In the genomic region with DNA sequence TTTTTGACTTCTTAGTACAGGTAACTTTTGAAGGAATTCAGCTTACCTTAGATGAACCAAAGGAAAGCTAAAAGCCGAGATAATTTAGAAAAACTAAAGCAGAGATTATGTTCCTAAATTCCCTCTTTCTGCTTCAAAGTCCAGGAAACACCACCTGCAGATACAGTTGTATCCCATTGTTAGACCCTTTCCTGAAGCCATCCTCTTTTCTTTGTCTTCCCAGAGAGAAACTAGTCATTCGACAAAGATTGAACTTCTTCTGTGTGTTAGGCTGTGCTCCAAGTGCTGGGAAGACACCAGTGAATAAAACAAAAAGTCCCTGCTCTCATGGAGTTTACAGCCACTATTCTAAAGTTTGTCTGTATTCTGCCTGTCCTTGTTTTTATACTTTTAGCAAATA, we compare ENCODE assay signal across 1 cellular context.
TF ChIP-seq lines count a peak whose summit lies in the region.

No MANE protein-coding gene starts in this region.

TF ChIP-seq in GM23338, 12 proteins besides CTCF, POLR2A, EP300 and RAD21 (continued from another document):
- TF ChIP-seq, protein P1, sequence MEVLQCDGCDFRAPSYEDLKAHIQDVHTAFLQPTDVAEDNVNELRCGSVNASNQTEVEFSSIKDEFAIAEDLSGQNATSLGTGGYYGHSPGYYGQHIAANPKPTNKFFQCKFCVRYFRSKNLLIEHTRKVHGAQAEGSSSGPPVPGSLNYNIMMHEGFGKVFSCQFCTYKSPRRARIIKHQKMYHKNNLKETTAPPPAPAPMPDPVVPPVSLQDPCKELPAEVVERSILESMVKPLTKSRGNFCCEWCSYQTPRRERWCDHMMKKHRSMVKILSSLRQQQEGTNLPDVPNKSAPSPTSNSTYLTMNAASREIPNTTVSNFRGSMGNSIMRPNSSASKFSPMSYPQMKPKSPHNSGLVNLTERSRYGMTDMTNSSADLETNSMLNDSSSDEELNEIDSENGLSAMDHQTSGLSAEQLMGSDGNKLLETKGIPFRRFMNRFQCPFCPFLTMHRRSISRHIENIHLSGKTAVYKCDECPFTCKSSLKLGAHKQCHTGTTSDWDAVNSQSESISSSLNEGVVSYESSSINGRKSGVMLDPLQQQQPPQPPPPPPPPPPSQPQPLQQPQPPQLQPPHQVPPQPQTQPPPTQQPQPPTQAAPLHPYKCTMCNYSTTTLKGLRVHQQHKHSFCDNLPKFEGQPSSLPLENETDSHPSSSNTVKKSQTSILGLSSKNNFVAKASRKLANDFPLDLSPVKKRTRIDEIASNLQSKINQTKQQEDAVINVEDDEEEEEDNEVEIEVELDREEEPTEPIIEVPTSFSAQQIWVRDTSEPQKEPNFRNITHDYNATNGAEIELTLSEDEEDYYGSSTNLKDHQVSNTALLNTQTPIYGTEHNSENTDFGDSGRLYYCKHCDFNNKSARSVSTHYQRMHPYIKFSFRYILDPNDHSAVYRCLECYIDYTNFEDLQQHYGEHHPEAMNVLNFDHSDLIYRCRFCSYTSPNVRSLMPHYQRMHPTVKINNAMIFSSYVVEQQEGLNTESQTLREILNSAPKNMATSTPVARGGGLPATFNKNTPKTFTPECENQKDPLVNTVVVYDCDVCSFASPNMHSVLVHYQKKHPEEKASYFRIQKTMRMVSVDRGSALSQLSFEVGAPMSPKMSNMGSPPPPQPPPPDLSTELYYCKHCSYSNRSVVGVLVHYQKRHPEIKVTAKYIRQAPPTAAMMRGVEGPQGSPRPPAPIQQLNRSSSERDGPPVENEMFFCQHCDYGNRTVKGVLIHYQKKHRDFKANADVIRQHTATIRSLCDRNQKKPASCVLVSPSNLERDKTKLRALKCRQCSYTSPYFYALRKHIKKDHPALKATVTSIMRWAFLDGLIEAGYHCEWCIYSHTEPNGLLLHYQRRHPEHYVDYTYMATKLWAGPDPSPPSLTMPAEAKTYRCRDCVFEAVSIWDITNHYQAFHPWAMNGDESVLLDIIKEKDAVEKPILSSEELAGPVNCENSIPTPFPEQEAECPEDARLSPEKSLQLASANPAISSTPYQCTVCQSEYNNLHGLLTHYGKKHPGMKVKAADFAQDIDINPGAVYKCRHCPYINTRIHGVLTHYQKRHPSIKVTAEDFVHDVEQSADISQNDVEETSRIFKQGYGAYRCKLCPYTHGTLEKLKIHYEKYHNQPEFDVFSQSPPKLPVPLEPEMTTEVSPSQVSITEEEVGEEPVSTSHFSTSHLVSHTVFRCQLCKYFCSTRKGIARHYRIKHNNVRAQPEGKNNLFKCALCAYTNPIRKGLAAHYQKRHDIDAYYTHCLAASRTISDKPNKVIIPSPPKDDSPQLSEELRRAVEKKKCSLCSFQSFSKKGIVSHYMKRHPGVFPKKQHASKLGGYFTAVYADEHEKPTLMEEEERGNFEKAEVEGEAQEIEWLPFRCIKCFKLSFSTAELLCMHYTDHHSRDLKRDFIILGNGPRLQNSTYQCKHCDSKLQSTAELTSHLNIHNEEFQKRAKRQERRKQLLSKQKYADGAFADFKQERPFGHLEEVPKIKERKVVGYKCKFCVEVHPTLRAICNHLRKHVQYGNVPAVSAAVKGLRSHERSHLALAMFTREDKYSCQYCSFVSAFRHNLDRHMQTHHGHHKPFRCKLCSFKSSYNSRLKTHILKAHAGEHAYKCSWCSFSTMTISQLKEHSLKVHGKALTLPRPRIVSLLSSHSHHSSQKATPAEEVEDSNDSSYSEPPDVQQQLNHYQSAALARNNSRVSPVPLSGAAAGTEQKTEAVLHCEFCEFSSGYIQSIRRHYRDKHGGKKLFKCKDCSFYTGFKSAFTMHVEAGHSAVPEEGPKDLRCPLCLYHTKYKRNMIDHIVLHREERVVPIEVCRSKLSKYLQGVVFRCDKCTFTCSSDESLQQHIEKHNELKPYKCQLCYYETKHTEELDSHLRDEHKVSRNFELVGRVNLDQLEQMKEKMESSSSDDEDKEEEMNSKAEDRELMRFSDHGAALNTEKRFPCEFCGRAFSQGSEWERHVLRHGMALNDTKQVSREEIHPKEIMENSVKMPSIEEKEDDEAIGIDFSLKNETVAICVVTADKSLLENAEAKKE (CRISPR knock-in tag; IDR thresholded peaks at IDR 0.05), result peak; percentile 94
- TF ChIP-seq ZNF331 (CRISPR knock-in tag; IDR thresholded peaks at IDR 0.05; ENCODE audit: low read depth) (no peak), STAT1 (IDR thresholded peaks at IDR 0.05; ENCODE audit: unreplicated experiment) (no peak), ZNF114 (CRISPR knock-in tag; IDR thresholded peaks at IDR 0.05) (no peak), NANOG (IDR thresholded peaks at IDR 0.05; ENCODE audit: borderline replicate concordance) (peak; percentile 86), CREB1 (CRISPR knock-in tag; IDR thresholded peaks at IDR 0.05; ENCODE audit: low read depth) (no peak), EZH2 (IDR thresholded peaks at IDR 0.05; ENCODE audit: low read depth, unreplicated experiment) (no peak)
- TF ChIP-seq, protein P2, sequence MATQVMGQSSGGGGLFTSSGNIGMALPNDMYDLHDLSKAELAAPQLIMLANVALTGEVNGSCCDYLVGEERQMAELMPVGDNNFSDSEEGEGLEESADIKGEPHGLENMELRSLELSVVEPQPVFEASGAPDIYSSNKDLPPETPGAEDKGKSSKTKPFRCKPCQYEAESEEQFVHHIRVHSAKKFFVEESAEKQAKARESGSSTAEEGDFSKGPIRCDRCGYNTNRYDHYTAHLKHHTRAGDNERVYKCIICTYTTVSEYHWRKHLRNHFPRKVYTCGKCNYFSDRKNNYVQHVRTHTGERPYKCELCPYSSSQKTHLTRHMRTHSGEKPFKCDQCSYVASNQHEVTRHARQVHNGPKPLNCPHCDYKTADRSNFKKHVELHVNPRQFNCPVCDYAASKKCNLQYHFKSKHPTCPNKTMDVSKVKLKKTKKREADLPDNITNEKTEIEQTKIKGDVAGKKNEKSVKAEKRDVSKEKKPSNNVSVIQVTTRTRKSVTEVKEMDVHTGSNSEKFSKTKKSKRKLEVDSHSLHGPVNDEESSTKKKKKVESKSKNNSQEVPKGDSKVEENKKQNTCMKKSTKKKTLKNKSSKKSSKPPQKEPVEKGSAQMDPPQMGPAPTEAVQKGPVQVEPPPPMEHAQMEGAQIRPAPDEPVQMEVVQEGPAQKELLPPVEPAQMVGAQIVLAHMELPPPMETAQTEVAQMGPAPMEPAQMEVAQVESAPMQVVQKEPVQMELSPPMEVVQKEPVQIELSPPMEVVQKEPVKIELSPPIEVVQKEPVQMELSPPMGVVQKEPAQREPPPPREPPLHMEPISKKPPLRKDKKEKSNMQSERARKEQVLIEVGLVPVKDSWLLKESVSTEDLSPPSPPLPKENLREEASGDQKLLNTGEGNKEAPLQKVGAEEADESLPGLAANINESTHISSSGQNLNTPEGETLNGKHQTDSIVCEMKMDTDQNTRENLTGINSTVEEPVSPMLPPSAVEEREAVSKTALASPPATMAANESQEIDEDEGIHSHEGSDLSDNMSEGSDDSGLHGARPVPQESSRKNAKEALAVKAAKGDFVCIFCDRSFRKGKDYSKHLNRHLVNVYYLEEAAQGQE (IDR thresholded peaks at IDR 0.05; ENCODE audit: unreplicated experiment), result no peak
- TF ChIP-seq, protein P3, sequence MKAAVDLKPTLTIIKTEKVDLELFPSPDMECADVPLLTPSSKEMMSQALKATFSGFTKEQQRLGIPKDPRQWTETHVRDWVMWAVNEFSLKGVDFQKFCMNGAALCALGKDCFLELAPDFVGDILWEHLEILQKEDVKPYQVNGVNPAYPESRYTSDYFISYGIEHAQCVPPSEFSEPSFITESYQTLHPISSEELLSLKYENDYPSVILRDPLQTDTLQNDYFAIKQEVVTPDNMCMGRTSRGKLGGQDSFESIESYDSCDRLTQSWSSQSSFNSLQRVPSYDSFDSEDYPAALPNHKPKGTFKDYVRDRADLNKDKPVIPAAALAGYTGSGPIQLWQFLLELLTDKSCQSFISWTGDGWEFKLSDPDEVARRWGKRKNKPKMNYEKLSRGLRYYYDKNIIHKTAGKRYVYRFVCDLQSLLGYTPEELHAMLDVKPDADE (IDR thresholded peaks at IDR 0.05), result peak; percentile 83
